In the genomic region with DNA sequence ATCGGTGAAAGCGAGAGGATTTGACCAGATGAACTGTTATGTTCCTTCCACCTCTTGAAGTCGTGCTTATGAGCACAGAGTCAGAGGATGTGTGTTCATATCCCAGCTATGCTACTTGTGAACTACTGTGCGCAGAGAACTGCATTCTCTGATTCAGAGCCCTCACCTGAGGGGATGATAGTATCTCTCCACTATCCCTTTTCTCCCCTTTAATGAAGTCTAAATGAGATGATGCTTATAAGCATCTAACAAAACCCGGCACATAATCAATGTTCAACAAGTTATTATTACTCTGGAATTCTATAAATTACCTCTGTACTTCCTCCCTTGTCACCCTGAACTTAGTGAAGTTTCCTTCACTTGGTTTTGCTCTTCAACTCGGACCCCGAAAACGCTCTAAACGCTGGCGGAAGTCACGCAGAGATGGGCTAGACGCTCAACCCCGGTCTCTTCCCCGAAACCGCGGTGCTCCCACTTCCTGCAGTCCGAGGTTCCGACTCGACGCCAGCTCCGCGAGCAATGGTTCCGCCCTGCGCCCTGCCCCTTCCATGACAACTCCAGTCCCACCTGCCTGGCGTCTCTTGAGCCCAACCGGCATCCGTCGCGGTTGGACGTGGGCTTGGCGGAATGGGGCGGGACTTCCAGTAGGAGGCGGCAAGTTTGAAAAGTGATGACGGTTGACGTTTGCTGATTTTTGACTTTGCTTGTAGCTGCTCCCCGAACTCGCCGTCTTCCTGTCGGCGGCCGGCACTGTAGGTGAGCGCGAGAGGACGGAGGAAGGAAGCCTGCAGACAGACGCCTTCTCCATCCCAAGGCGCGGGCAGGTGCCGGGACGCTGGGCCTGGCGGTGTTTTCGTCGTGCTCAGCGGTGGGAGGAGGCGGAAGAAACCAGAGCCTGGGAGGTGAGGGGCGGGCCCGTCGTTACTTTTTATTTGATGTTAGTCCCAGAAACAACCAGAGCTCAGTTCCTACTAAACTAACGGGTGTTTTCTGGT, we compare ENCODE assay signal across 8 cellular contexts. TPM values are rescaled to one million over a fixed set of nuclear protein-coding genes. Genes with fewer than 3 reads are reported as not detected.
DNase-seq lines count a peak whose midpoint lies in the region; ATAC-seq and TF ChIP-seq lines count a peak whose summit lies in the region.

Gene NUF2, plus strand, starts transcription at position 644 of the 995 bp plus-strand sequence. CDS start 4,098 bp downstream, outside the sequence.

- dilution Hi-C loops in mammary epithelial cell (cut with HindIII; ENCODE audit: low sequenced_read_pairs), result loop anchor here (25.0 kb wide), 1 partner anchor 459 kb away; the partner anchor contains the start of gene CCDC190

- H3K4me3 ChIP-seq in WERI-Rb-1 (ENCODE audit: low read depth, low read length) (peak within 1 kb of the TSS; percentile 93), mammary epithelial cell (replicated peaks in 1 of 3; ENCODE audit: insufficient read depth in 1 of 3, low read depth in 2 of 3, low read length in 3 of 3) (peak within 1 kb of the TSS; percentile 82 to 100 (median 97)), iPS-20b (ENCODE audit: low read length) (peak within 1 kb of the TSS; percentile 75), skin epidermis (peak within 1 kb of the TSS; percentile 56 to 81 (median 62))

- H3K27me3 ChIP-seq in WERI-Rb-1 (ENCODE audit: insufficient read depth, low read depth, severe bottlenecking) (no peaks in the 10 kb centered on the region), mammary epithelial cell (ENCODE audit: insufficient read depth, low read length) (no peaks in the 10 kb centered on the region), iPS-20b (ENCODE audit: insufficient read depth, low read length) (no peaks in the 10 kb centered on the region)

- peaks cover 27% of the 10 kb centered on the region for H3K36me3 ChIP-seq in WERI-Rb-1
- H3K36me3 ChIP-seq in mammary epithelial cell (ENCODE audit: insufficient read depth, low read length), result no peaks in the 10 kb centered on the region
- H3K36me3 ChIP-seq in iPS-20b (ENCODE audit: insufficient read depth, low read depth, low read length), result peaks cover 24% of the 10 kb centered on the region

- DNase-seq in ACHN, result peak; percentile 100
- DNase-seq in NCI-H2227 (lab: John Stamatoyannopoulos, UW; ENCODE audit: unreplicated experiment), result peak; percentile 99
- peak; percentile 100 for DNase-seq in WERI-Rb-1
- peak; percentile 98 for DNase-seq in mammary epithelial cell

- under 1% methylated on average over 34 of the region's 58 CpGs for WGBS in mammary epithelial cell (ENCODE audit: low coverage, missing lambda C conversion rate)

- TF ChIP-seq CTCF in WERI-Rb-1 (IDR thresholded peaks at IDR 0.05; ENCODE audit: low read depth, low read length) (no peak), mammary epithelial cell (conservative IDR thresholded peaks at IDR 0.05 in 1 of 2, IDR thresholded peaks at IDR 0.05 in 1 of 2; ENCODE audit: extremely low read depth in 1 of 2, insufficient read depth in 1 of 2, low read depth in 1 of 2, low read length in 2 of 2) (no peak)

- BruUV-seq in mammary epithelial cell (replicated peaks; lab: Mats Ljungman, UMichigan), result TSS peak; percentile 80

- H4K20me1 ChIP-seq in mammary epithelial cell (ENCODE audit: insufficient read depth, low read length), result no peaks in the 10 kb centered on the region

- peak; percentile 92 for ATAC-seq in GM18873 (IDR thresholded peaks at IDR 0.05; ENCODE audit: low FRiP score, unreplicated experiment)
- peak; percentile 97 for ATAC-seq in HG03139 (IDR thresholded peaks at IDR 0.05; ENCODE audit: unreplicated experiment)

- H3K9ac ChIP-seq in mammary epithelial cell (ENCODE audit: insufficient read depth, low read length) (peak within 1 kb of the TSS; percentile 94), iPS-20b (ENCODE audit: low read depth, low read length) (peak within 1 kb of the TSS; percentile 88)

- H3K4me1 ChIP-seq in mammary epithelial cell (ENCODE audit: insufficient read depth, low read length), result peaks cover 18% of the 10 kb centered on the region
- no peaks in the 10 kb centered on the region for H3K4me1 ChIP-seq in iPS-20b (ENCODE audit: insufficient read depth, low read length)

- CTCF ChIA-PET in mammary epithelial cell (lab: Charles Lee; ENCODE audit: low non-redundant PET), result no interaction called here

- intact Hi-C loops in mammary epithelial cell (cut with micrococcal nuclease), result loop anchor here (2.0 kb wide), 1 partner anchor 467 kb away; no protein-coding TSS in a partner anchor

- peak within 1 kb of the TSS; percentile 94 for H3K27ac ChIP-seq in WERI-Rb-1
- peak within 1 kb of the TSS; percentile 85 for H3K27ac ChIP-seq in mammary epithelial cell (ENCODE audit: insufficient read depth, low read depth, low read length)
- peak within 1 kb of the TSS; percentile 29 for H3K27ac ChIP-seq in iPS-20b (ENCODE audit: low read length)
- peak within 1 kb of the TSS in 20 of 21 experiments; percentile 19 to 88 (median 74) for H3K27ac ChIP-seq in skin epidermis

- H2AFZ ChIP-seq in mammary epithelial cell (ENCODE audit: low read depth, low read length), result peak within 1 kb of the TSS; percentile 99

- H3K9me3 ChIP-seq in WERI-Rb-1 (ENCODE audit: severe bottlenecking) (no peaks in the 10 kb centered on the region), mammary epithelial cell (replicated peaks; ENCODE audit: insufficient read depth, low read length) (no peaks in the 10 kb centered on the region), iPS-20b (ENCODE audit: insufficient read depth, low read depth, low read length) (no peaks in the 10 kb centered on the region)

- in situ Hi-C loops in ACHN (cut with HindIII; ENCODE audit: low pct_ligation_motif_present, low pct_unique_long_range_greater_than_20kb, low sequenced_read_pairs), result loop anchor here (25.0 kb wide), 1 partner anchor 459 kb away; the partner anchor contains the start of gene CCDC190
- in situ Hi-C loops in mammary epithelial cell (cut with MboI; ENCODE audit: low sequenced_read_pairs in 2 of 2), result loop anchor here in 1 of 2 donors (25.0 kb wide), 1 partner anchor 259 kb away; the partner anchor contains the start of gene RGS4

- H3K79me2 ChIP-seq in mammary epithelial cell (ENCODE audit: insufficient read depth, low read length), result peaks cover 50% of the 10 kb centered on the region

- H3K4me2 ChIP-seq in mammary epithelial cell (ENCODE audit: insufficient read depth, low read depth, low read length), result peak within 1 kb of the TSS; percentile 92

RNA-seq across cellular contexts. Expression of gene NUF2, which starts in this region (rescaled TPM):
- 10 to 100 TPM in 1 of 2 donors, under 1 TPM in 1; 0.33 to 16.5 TPM for total RNA-seq in mammary epithelial cell
- 14.9 TPM for polyA plus RNA-seq in mammary epithelial cell
- polyA minus RNA-seq in mammary epithelial cell, result 10.3 TPM

Comparison
In these comparisons a context has a peak if more than half of its experiments do, and no peak if none do; other contexts are left out.
1. Peak in every context shown above with its lines: DNase-seq, ATAC-seq, H3K4me3 ChIP-seq and H3K27ac ChIP-seq.
2. H3K27ac ChIP-seq: peak in every context shown above with its lines; median percentile 94 in WERI-Rb-1; 85 in mammary epithelial cell; 74 in skin epidermis; 29 in iPS-20b.